In the genomic region with DNA sequence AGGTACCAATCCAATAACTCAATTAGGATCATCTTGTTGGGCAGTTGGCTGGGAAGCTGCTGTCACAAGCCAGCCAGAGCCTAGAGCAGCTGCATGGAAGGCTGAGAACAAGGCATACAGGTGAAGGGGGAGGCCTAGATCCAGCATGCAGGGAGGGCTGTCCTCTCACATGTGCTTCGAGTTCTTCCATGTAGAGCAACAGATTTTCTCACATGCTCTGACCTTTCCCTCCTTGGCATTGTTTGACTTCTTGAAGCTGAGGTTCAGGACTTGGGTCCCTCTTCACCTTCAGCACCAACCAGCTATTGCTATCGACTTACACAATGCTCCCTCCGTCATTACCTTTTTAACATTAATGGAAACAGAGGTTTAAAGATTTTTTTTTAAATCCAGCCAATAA, we compare ENCODE assay signal across 17 cellular contexts.
DNase-seq lines count a peak whose midpoint lies in the region; ATAC-seq, FAIRE-seq and TF ChIP-seq lines count a peak whose summit lies in the region.
"Had no signal": no experiment of that assay in that cellular context is flagged by ENCODE, and none has a peak within 500 bp of the region (broad histone marks: within the 10 kb centered on the region; RNA-seq: fewer than 3 reads in every experiment).

No MANE protein-coding gene starts in this region.

- no peaks in the 10 kb centered on the region for H3K36me3 ChIP-seq in HUES48 (ENCODE audit: control insufficient read depth, insufficient read depth, low read length)
- H3K36me3 ChIP-seq: BLaER1 treated with 17β-estradiol and CSF1 and Interleukin-3, amounts not matched to agents 10 nM and 100 nM had no signal

- peak overlapping the region; percentile 25 for H3K27ac ChIP-seq in HUES48 (ENCODE audit: low read depth, low read length)
- H3K27ac ChIP-seq: BLaER1 treated with 17β-estradiol and CSF1 and Interleukin-3, amounts not matched to agents 10 nM and 100 nM had no signal

- peak; percentile 4 for DNase-seq in NCI-H146 (lab: John Stamatoyannopoulos, UW)
- no peak for DNase-seq in NCI-H146 treated with DMSO at 0.1 percent for 48 hours (lab: John Stamatoyannopoulos, UW; ENCODE audit: unreplicated experiment)
- peak; percentile 17 for DNase-seq in NCI-H69 (lab: John Stamatoyannopoulos, UW)
- no peak for DNase-seq in D721Med (ENCODE audit: insufficient read length, low spot score)
- DNase-seq: CD8-positive, alpha-beta T cell; DMS79; GDM1; HCEC 1CT; KG1 had no signal

- H3K9me3 ChIP-seq in HUES48 (ENCODE audit: control insufficient read depth, insufficient read depth, low read length): no peaks in the 10 kb centered on the region
- H3K9me3 ChIP-seq: BLaER1 treated with 17β-estradiol and CSF1 and Interleukin-3, amounts not matched to agents 10 nM and 100 nM had no signal

- no peak for FAIRE-seq in D721Med (lab: Jason Lieb, UNC)
- FAIRE-seq: GM12892, GM18507, HepG2, HTR-8/SVneo had no signal

- ATAC-seq in GM21390 (IDR thresholded peaks at IDR 0.05; ENCODE audit: unreplicated experiment) (no peak), GM21723 (IDR thresholded peaks at IDR 0.05; ENCODE audit: unreplicated experiment) (no peak)
- ATAC-seq: CD8-positive, alpha-beta T cell; HepG2 had no signal

- peaks cover 15% of the 10 kb centered on the region; the same call in 1 of the 2 replicates for H3K4me1 ChIP-seq in HUES48 (ENCODE audit: control insufficient read depth, insufficient read depth, low read length)
- H3K4me1 ChIP-seq: BLaER1 treated with 17β-estradiol and CSF1 and Interleukin-3, amounts not matched to agents 10 nM and 100 nM had no signal

- H3K9ac ChIP-seq in HUES48 (ENCODE audit: low read depth, low read length): no peak overlapping the region
- H3K9ac ChIP-seq: BLaER1 treated with 17β-estradiol and CSF1 and Interleukin-3, amounts not matched to agents 10 nM and 100 nM had no signal

- no peaks in the 10 kb centered on the region for H3K27me3 ChIP-seq in HUES48 (ENCODE audit: control insufficient read depth, insufficient read depth, low read length)
- H3K27me3 ChIP-seq: BLaER1 treated with 17β-estradiol and CSF1 and Interleukin-3, amounts not matched to agents 10 nM and 100 nM had no signal

- no peak overlapping the region for H3K4me3 ChIP-seq in HUES48 (ENCODE audit: low read depth, low read length)
- H3K4me3 ChIP-seq: BLaER1 treated with 17β-estradiol and CSF1 and Interleukin-3, amounts not matched to agents 10 nM and 100 nM had no signal

- TF ChIP-seq CTCF in D721Med (IDR thresholded peaks at IDR 0.05; ENCODE audit: insufficient read depth, missing control alignments): no peak

Comparison
In these comparisons a context has a peak if more than half of its experiments do, and no peak if none do; other contexts are left out.
1. DNase-seq: peak in NCI-H146 (single experiment) and NCI-H69 (single experiment); none in NCI-H146 treated with DMSO at 0.1 percent for 48 hours (single experiment) and D721Med (single experiment).